ENCODE assay signal across 8 cellular contexts in the genomic region with DNA sequence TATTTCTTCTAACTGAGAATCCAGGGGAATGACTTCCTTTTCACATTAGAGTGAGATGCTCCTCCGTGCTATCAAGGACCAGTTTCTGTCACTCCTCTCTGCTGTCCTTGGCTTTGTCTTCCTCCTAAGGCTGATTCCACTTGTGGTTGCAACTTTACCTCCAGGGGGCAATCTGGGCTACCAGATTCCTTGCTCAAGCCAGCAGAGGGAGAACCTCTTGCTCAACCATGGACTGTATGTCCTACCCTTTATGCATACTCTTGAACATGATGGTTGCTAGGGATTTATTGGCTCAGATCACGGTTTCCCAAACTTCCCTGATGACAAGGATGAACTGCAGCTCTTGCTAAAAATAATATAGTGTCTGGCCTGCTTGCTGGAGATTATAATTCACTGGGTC. TPM values are rescaled to one million over a fixed set of nuclear protein-coding genes. Genes with fewer than 3 reads are reported as not detected.
DNase-seq lines count a peak whose midpoint lies in the region; TF ChIP-seq lines count a peak whose summit lies in the region.

No MANE protein-coding gene starts in this region.

- H3K4me3 Mint-ChIP-seq in T-helper 2 cell treated with Interferon-gamma antibody and Interleukin-4, amounts not matched to agents 5 μg/mL and 100 μg/mL, for 36 hours, result no peak overlapping the region

- TF ChIP-seq CTCF in GM12875 (IDR thresholded peaks at IDR 0.05; ENCODE audit: borderline replicate concordance, insufficient read depth, low read depth, low read length), result 0 out of 2 replicates have a peak, but pooled peaks have one; percentile 17
- peak; percentile 88 for TF ChIP-seq CTCF in cardiac fibroblast (IDR thresholded peaks at IDR 0.05; ENCODE audit: low read depth, low read length)

- H3K27ac Mint-ChIP-seq in T-helper 2 cell treated with Interferon-gamma antibody and Interleukin-4, amounts not matched to agents 5 μg/mL and 100 μg/mL, for 36 hours, result no peak overlapping the region

- H3K4me3 ChIP-seq in GM12875 (ENCODE audit: low read depth, low read length) (no peak overlapping the region), cardiac fibroblast (replicated peaks in 1 of 2; ENCODE audit: low read depth in 2 of 2, low read length in 2 of 2) (no peak overlapping the region), mesenchymal stem cell (ENCODE audit: insufficient read depth in 1 of 2, low read depth in 1 of 2, low read length in 2 of 2) (no peak overlapping the region)

- no peak overlapping the region for H2BK15ac ChIP-seq in mesenchymal stem cell (ENCODE audit: low read depth, poor library complexity, severe bottlenecking)

- H3K9me3 Mint-ChIP-seq in T-helper 2 cell treated with Interferon-gamma antibody and Interleukin-4, amounts not matched to agents 5 μg/mL and 100 μg/mL, for 36 hours, result no peaks in the 10 kb centered on the region

- H3K9ac ChIP-seq in mesenchymal stem cell (ENCODE audit: low read length), result no peak overlapping the region

- H3K4me2 ChIP-seq in mesenchymal stem cell (ENCODE audit: low read length, poor library complexity, severe bottlenecking), result no peak overlapping the region

- H3K4me1 ChIP-seq in mesenchymal stem cell (ENCODE audit: control insufficient read depth, insufficient read depth, low read depth, low read length), result peaks cover 2% of the 10 kb centered on the region

- no peak overlapping the region for H3K27ac ChIP-seq in mesenchymal stem cell (ENCODE audit: low read length, poor library complexity, severe bottlenecking)

- H3K36me3 Mint-ChIP-seq in T-helper 2 cell treated with Interferon-gamma antibody and Interleukin-4, amounts not matched to agents 5 μg/mL and 100 μg/mL, for 36 hours (ENCODE audit: low read depth), result peaks cover 34% of the 10 kb centered on the region

- peaks cover 12% of the 10 kb centered on the region for H3K79me1 ChIP-seq in mesenchymal stem cell (replicated peaks; ENCODE audit: low read length, poor library complexity, severe bottlenecking)

- no peaks in the 10 kb centered on the region for H3K9me3 ChIP-seq in mesenchymal stem cell (ENCODE audit: control insufficient read depth, low read length)

- H3K36me3 ChIP-seq in mesenchymal stem cell (ENCODE audit: control insufficient read depth in 1 of 2, insufficient read depth in 2 of 2, low read depth in 1 of 2, low read length in 2 of 2), result peaks cover 3 to 46% of the 10 kb centered on the region in 2 experiments

- no peak overlapping the region for H2AK5ac ChIP-seq in mesenchymal stem cell (ENCODE audit: low read length, severe bottlenecking)

- H3K27me3 ChIP-seq in mesenchymal stem cell (ENCODE audit: control insufficient read depth in 1 of 2, insufficient read depth in 1 of 2, low read length in 2 of 2), result no peaks in the 10 kb centered on the region

- no peaks in the 10 kb centered on the region for H3K27me3 Mint-ChIP-seq in T-helper 2 cell treated with Interferon-gamma antibody and Interleukin-4, amounts not matched to agents 5 μg/mL and 100 μg/mL, for 36 hours (ENCODE audit: low read depth)

- no peak overlapping the region for H3K23ac ChIP-seq in mesenchymal stem cell (ENCODE audit: low read length in 2 of 2)

- no peak overlapping the region for H2BK5ac ChIP-seq in mesenchymal stem cell (ENCODE audit: low read depth, low read length, poor library complexity, severe bottlenecking)

- no peak overlapping the region for H2AFZ ChIP-seq in mesenchymal stem cell (ENCODE audit: low read depth, low read length)

- peak overlapping the region in 1 of 2 experiments; percentile 28 for H3K14ac ChIP-seq in mesenchymal stem cell (ENCODE audit: low read length in 2 of 2)

- in situ Hi-C loops in ACHN (cut with HindIII; ENCODE audit: low pct_ligation_motif_present, low pct_unique_long_range_greater_than_20kb, low sequenced_read_pairs), result no loop called here

- H2BK120ac ChIP-seq in mesenchymal stem cell (ENCODE audit: low read depth, low read length), result no peak overlapping the region

- H4K8ac ChIP-seq in mesenchymal stem cell (ENCODE audit: low read length), result no peak overlapping the region

- H4K91ac ChIP-seq in mesenchymal stem cell (ENCODE audit: low read length), result no peak overlapping the region

- no peak overlapping the region for H3K4ac ChIP-seq in mesenchymal stem cell (ENCODE audit: low read depth in 1 of 2, low read length in 2 of 2)

- no peak overlapping the region for H2BK12ac ChIP-seq in mesenchymal stem cell (ENCODE audit: low read length in 2 of 2)

- WGBS in mesenchymal stem cell, result 92% methylated on average over 2 of the region's 2 CpGs

- DNase-seq in ACHN (peak; percentile 75), NCI-H460 (ENCODE audit: extremely low read depth, low read depth) (peak; percentile 69), cardiac fibroblast (ENCODE audit: low read depth in 2 of 2) (peak; percentile 70 to 84), mesenchymal stem cell (peak; percentile 76), NCI-H2029 (lab: John Stamatoyannopoulos, UW) (no peak)
- DNase-seq in T-helper 2 cell treated with Interferon-gamma antibody and Interleukin-4, amounts not matched to agents 5 μg/mL and 100 μg/mL, for 36 hours (ENCODE audit: low spot score), result no peak
- no peak for DNase-seq in activated CD4-positive, alpha-beta T cell treated with anti-CD3 and anti-CD28 coated beads for 1 hour

- peaks cover 8% of the 10 kb centered on the region for H3K4me1 Mint-ChIP-seq in T-helper 2 cell treated with Interferon-gamma antibody and Interleukin-4, amounts not matched to agents 5 μg/mL and 100 μg/mL, for 36 hours (ENCODE audit: low read depth)

- H3K18ac ChIP-seq in mesenchymal stem cell (ENCODE audit: low read depth in 1 of 2, low read length in 2 of 2), result no peak overlapping the region

RNA-seq across cellular contexts. Expression of a gene that starts 24.0 kb away (rescaled TPM):
- total RNA-seq in NCI-H460 (2014; rRNA removed; shearing (Covaris generic)), result 30.9 and 35.9 TPM in 2 replicates
- polyA plus RNA-seq in NCI-H460 (2014; cell fraction: nucleus; rRNA removed), result 29.8 and 31.5 TPM in 2 replicates
- polyA plus RNA-seq in mesenchymal stem cell (2013, experiment 1 of 2), result 28.1 TPM
- polyA plus RNA-seq in mesenchymal stem cell (2013, experiment 2 of 2), result 28.1 TPM

Comparison
In these comparisons a context has a peak if more than half of its experiments do, and no peak if none do; other contexts are left out.
1. DNase-seq: peak in ACHN (single experiment), NCI-H460 (single experiment), cardiac fibroblast (2 of 2) and mesenchymal stem cell (single experiment); none in T-helper 2 cell treated with Interferon-gamma antibody and Interleukin-4, amounts not matched to agents 5 μg/mL and 100 μg/mL, for 36 hours (single experiment), NCI-H2029 (single experiment) and activated CD4-positive, alpha-beta T cell treated with anti-CD3 and anti-CD28 coated beads for 1 hour (single experiment).